ENCODE assay signal across 1 cellular context in the genomic region with DNA sequence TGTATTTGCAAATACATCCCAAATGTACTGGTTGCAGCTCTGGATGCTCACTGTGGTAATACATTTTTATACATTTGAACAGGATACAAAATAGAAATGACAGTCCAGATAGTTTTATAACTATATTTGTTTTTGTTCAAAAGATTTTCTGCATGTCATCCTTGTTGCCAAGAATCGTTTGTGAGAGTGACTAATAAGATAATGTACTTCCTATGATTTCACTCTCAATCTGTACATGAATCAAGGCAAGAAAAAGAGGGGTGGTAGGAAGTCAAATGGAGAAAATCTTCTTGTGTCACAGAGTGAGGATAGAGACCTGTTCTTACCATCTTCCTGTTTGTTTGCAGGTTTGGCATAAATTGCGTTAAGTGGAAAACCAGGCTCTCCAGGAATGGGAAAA.
TF ChIP-seq lines count a peak whose summit lies in the region.

No MANE protein-coding gene starts in this region.

TF ChIP-seq in HCT116, 20 proteins besides CTCF, POLR2A, EP300 and RAD21 (continued from another document):
- TF ChIP-seq, protein P1, sequence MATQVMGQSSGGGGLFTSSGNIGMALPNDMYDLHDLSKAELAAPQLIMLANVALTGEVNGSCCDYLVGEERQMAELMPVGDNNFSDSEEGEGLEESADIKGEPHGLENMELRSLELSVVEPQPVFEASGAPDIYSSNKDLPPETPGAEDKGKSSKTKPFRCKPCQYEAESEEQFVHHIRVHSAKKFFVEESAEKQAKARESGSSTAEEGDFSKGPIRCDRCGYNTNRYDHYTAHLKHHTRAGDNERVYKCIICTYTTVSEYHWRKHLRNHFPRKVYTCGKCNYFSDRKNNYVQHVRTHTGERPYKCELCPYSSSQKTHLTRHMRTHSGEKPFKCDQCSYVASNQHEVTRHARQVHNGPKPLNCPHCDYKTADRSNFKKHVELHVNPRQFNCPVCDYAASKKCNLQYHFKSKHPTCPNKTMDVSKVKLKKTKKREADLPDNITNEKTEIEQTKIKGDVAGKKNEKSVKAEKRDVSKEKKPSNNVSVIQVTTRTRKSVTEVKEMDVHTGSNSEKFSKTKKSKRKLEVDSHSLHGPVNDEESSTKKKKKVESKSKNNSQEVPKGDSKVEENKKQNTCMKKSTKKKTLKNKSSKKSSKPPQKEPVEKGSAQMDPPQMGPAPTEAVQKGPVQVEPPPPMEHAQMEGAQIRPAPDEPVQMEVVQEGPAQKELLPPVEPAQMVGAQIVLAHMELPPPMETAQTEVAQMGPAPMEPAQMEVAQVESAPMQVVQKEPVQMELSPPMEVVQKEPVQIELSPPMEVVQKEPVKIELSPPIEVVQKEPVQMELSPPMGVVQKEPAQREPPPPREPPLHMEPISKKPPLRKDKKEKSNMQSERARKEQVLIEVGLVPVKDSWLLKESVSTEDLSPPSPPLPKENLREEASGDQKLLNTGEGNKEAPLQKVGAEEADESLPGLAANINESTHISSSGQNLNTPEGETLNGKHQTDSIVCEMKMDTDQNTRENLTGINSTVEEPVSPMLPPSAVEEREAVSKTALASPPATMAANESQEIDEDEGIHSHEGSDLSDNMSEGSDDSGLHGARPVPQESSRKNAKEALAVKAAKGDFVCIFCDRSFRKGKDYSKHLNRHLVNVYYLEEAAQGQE (IDR thresholded peaks at IDR 0.05; ENCODE audit: low read depth): no peak
